ENCODE assay signal across 11 cellular contexts in the genomic region with DNA sequence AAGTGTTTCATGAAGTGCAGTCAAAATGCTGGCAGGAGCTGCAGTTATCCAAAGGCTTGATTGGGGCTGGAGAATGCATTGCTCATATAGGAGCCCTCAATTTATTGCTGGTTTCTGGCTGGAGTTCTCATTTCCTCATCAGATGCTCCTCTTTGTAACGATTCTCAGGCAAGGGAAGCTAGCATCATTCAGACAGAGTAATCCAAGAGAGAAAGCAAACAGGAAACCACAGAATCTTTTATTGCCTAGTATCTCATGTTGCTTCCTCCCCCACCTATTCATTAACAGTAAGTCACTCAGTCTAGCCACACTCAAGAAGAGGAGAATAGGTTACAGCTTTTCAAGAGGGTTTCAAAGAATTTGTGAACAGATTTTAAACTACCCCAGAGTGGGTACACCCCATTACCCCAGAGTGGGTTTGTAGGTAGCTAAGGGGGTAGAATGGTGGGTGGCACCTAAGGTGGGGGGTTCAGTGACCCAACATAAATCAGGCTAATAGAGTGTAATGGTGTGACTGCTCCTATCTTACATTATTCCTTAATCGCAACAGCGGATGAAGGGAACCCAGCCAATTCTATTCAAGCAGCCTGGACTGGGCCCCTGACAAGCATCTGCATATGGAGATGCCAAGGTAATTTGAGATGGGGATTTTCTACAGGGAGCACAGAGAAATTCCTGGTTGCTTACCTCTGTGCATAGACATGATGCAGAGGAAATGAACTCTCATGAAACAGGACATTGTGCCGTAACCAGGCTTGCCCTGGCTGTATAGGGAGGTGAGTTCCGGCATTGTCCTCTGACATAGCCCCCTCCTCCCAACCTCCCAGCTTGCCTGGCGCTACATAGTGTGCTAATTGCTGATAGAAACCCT.
DNase-seq lines count a peak whose midpoint lies in the region; ATAC-seq and TF ChIP-seq lines count a peak whose summit lies in the region.
"Had no signal": no experiment of that assay in that cellular context is flagged by ENCODE, and none has a peak within 500 bp of the region (broad histone marks: within the 10 kb centered on the region; RNA-seq: fewer than 3 reads in every experiment).

No MANE protein-coding gene starts in this region.

- no peak overlapping the region for H3K4me3 ChIP-seq in SK-N-MC
- H3K4me3 ChIP-seq: K562, thoracic aorta had no signal

- H3K27me3 Mint-ChIP-seq in CD14-positive monocyte (ENCODE audit: low read depth in 3 of 3): peaks cover 11 to 40% (median 30%) of the 10 kb centered on the region in 3 donors

- H3K9me3 ChIP-seq in SK-N-MC (ENCODE audit: low read depth, low read length): no peaks in the 10 kb centered on the region
- H3K9me3 ChIP-seq: thoracic aorta had no signal

- DNase-seq in CD14-positive monocyte (ENCODE audit: low spot score): no peak
- DNase-seq in KBM-7: peak; percentile 86
- peak; percentile 34 for DNase-seq in SK-N-MC (ENCODE audit: low read depth, low spot score)
- DNase-seq in iPS DF 19.7 (ENCODE audit: low read depth, low spot score): peak; percentile 45
- DNase-seq in G401 (ENCODE audit: low spot score): no peak

- peak overlapping the region in 1 of 2 donors; percentile 59 for H3K4me3 Mint-ChIP-seq in CD14-positive monocyte
- H3K4me3 Mint-ChIP-seq: neural crest cell had no signal

- ATAC-seq in GM18873 (IDR thresholded peaks at IDR 0.05; ENCODE audit: low FRiP score, unreplicated experiment) (no peak), HG03025 (IDR thresholded peaks at IDR 0.05; ENCODE audit: low FRiP score, unreplicated experiment) (no peak), GM18519 (IDR thresholded peaks at IDR 0.05; ENCODE audit: low FRiP score, unreplicated experiment) (no peak)
- ATAC-seq: K562 had no signal

- intact Hi-C loops in CD14-positive monocyte (cut with micrococcal nuclease): no loop called here

- no peak for TF ChIP-seq CTCF in CD14-positive monocyte (IDR thresholded peaks at IDR 0.05)

- H3K27ac Mint-ChIP-seq in CD14-positive monocyte: peak overlapping the region; percentile 32 to 82 (median 60)

- H3K27ac ChIP-seq in SK-N-MC: no peak overlapping the region
- H3K27ac ChIP-seq: thoracic aorta had no signal

- peaks cover 35% of the 10 kb centered on the region for H3K4me1 Mint-ChIP-seq in CD14-positive monocyte

- in situ Hi-C loops in KBM-7 (cut with MboI; ENCODE audit: low pct_unique_long_range_greater_than_20kb, low sequenced_read_pairs): no loop called here
- in situ Hi-C loops in G401 (cut with HindIII; ENCODE audit: low sequenced_read_pairs): no loop called here

- no peak overlapping the region for H3K9ac ChIP-seq in SK-N-MC (ENCODE audit: insufficient read length)

- peaks cover 2 to 11% (median 8%) of the 10 kb centered on the region in 7 donors for H3K9me3 Mint-ChIP-seq in CD14-positive monocyte
- H3K9me3 Mint-ChIP-seq: neural crest cell had no signal

- H3K36me3 ChIP-seq in SK-N-MC (ENCODE audit: insufficient read depth, low read length): no peaks in the 10 kb centered on the region
- H3K36me3 ChIP-seq: thoracic aorta had no signal

- H3K36me3 Mint-ChIP-seq in CD14-positive monocyte: peaks cover 0 to 13% of the 10 kb centered on the region in 2 donors

Comparison
In these comparisons a context has a peak if more than half of its experiments do, and no peak if none do; other contexts are left out.
1. DNase-seq: peak in KBM-7 (single experiment), SK-N-MC (single experiment) and iPS DF 19.7 (single experiment); none in CD14-positive monocyte (single experiment) and G401 (single experiment).